In the genomic region with DNA sequence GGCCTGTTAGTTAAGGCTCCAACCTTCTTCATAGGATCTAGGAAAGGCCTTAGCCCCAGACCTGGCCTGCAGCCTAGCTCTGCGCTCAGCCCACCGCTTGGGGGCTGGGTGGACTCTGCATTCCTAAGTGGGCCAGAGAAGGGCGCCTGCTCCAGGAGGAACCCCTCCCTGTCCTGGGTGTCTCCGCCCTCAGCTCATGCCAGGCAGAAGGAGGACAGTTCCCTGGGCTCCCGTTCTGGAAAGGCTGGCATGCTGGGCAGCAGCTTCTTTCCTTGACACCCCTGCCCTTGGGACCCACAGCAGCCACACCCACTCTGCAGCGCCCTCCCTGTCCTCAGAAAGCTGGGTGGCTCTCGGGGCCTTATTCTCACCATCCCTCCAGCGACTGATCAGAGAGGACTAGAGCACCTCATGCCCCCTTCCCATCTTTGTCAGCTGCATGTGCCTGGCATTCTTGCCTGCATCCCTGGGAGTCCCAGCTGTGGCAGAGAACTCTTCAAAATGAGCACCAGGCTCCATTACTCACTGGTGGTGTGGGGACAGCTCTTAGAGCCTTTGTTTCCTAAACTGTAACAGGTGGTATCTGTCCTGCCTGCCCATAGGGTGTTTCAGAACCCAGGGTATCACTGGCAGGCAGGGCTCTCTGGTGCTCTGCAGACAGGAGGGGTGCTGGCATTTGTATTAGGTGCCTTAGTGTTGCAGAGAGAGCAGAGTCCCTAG, we compare ENCODE assay signal across 23 cellular contexts. TPM values are rescaled to one million over a fixed set of nuclear protein-coding genes. Genes with fewer than 3 reads are reported as not detected.
A peak's percentile ranks its signal among the peaks of the same experiment; 100 is the strongest.
DNase-seq lines count a peak whose midpoint lies in the region; ATAC-seq and TF ChIP-seq lines count a peak whose summit lies in the region.
"Had no signal": no experiment of that assay in that cellular context is flagged by ENCODE, and none has a peak within 500 bp of the region (broad histone marks: within the 10 kb centered on the region; RNA-seq: fewer than 3 reads in every experiment).

No MANE protein-coding gene starts in this region.

- no peak for TF ChIP-seq POLR2A in ovary (IDR thresholded peaks at IDR 0.05)

- DNase-seq in AG08395 (ENCODE audit: low spot score) (peak; percentile 36), RWPE1 (ENCODE audit: low spot score) (no peak), glutamatergic neuron (no peak), retinal pigment epithelial cell (ENCODE audit: low read depth) (no peak), chondrocyte (ENCODE audit: low spot score) (no peak), ovary (no peak)
- DNase-seq in effector memory CD8-positive, alpha-beta T cell, result no peak
- DNase-seq: activated CD4-positive, alpha-beta T cell treated with anti-CD3 and anti-CD28 coated beads, Interleukin-2, amount 10 ng/mL, durations not matched to agents 7 days and 5 days; Calu3; NCI-H1105 treated with DMSO at 0.1 percent for 48 hours; NCI-H2081 treated with DMSO at 0.1 percent for 48 hours; NCI-H510A; nephron progenitor cell; NK-92 treated with Interleukin-12 subunit alpha and Interleukin-12 subunit beta, amount 100 ng/mL, for 24 hours; stimulated activated CD4-positive, alpha-beta T cell treated with anti-CD3 and anti-CD28 coated beads, Interleukin-4, amount 100 ng/mL, for 4 hours; T-helper 17 cell had no signal

- H3K27me3 ChIP-seq in ovary, result no peaks in the 10 kb centered on the region
- H3K27me3 ChIP-seq: BLaER1 treated with 17β-estradiol and CSF1 and Interleukin-3, amounts not matched to agents 10 nM and 100 nM; upper lobe of left lung had no signal

- peaks cover 6% of the 10 kb centered on the region for H3K4me1 ChIP-seq in ovary (ENCODE audit: insufficient read depth)

- no peak for TF ChIP-seq EP300 in ovary (IDR thresholded peaks at IDR 0.05)

- peaks cover 10% of the 10 kb centered on the region for H3K27me3 Mint-ChIP-seq in glutamatergic neuron (ENCODE audit: unreplicated experiment)
- H3K27me3 Mint-ChIP-seq in effector memory CD8-positive, alpha-beta T cell, result no peaks in the 10 kb centered on the region
- H3K27me3 Mint-ChIP-seq in chondrocyte (ENCODE audit: low read depth), result no peaks in the 10 kb centered on the region
- H3K27me3 Mint-ChIP-seq: activated CD4-positive, alpha-beta T cell treated with anti-CD3 and anti-CD28 coated beads, Interleukin-2, amount 10 ng/mL, durations not matched to agents 7 days and 5 days; activated naive CD4-positive, alpha-beta T cell treated with anti-CD3 and anti-CD28 coated beads, Interleukin-2, amount 50 U/mL, for 24 hours; progenitor cell of endocrine pancreas; stimulated activated naive CD8-positive, alpha-beta T cell treated with anti-CD3 and anti-CD28 coated beads, Interleukin-15, Interleukin-2, amounts not matched to agents 100 ng/mL and 50 ng/mL, for 24 hours; T-helper 17 cell had no signal

- TF ChIP-seq CTCF in RWPE1 (conservative IDR thresholded peaks at IDR 0.05; ENCODE audit: low read depth) (no peak), glutamatergic neuron (IDR thresholded peaks at IDR 0.05; ENCODE audit: partially characterized antibody, unreplicated experiment) (no peak), retinal pigment epithelial cell (conservative IDR thresholded peaks at IDR 0.05; ENCODE audit: low read depth, low read length) (peak; percentile 19), chondrocyte (IDR thresholded peaks at IDR 0.05) (no peak), ovary (IDR thresholded peaks at IDR 0.05) (no peak)

- POLR2A ChIA-PET in RWPE1 (lab: Yijun Ruan, JAX; ENCODE audit: low non-redundant PET), result no interaction called here

- H3K4me3 Mint-ChIP-seq in glutamatergic neuron (ENCODE audit: unreplicated experiment) (no peak overlapping the region), chondrocyte (ENCODE audit: unreplicated experiment) (no peak overlapping the region)
- H3K4me3 Mint-ChIP-seq in effector memory CD8-positive, alpha-beta T cell, result no peak overlapping the region
- H3K4me3 Mint-ChIP-seq: activated CD4-positive, alpha-beta T cell treated with anti-CD3 and anti-CD28 coated beads, Interleukin-2, amount 10 ng/mL, durations not matched to agents 7 days and 5 days; activated naive CD4-positive, alpha-beta T cell treated with anti-CD3 and anti-CD28 coated beads, Interleukin-2, amount 50 U/mL, for 24 hours; nephron progenitor cell; stimulated activated naive CD8-positive, alpha-beta T cell treated with anti-CD3 and anti-CD28 coated beads, Interleukin-15, Interleukin-2, amounts not matched to agents 100 ng/mL and 50 ng/mL, for 24 hours; T-helper 17 cell had no signal

- CTCF ChIA-PET in RWPE1 (lab: Yijun Ruan, JAX), result interaction anchor here (0.9 to 2.2 kb wide), 6 partner anchors 33 to 350 kb away, joined by 3 to 15 read pairs (median 4); a partner anchor contains a TSS

- peaks cover 25% of the 10 kb centered on the region for H3K4me1 Mint-ChIP-seq in glutamatergic neuron (ENCODE audit: low read depth, unreplicated experiment)
- peaks cover 5 to 7% of the 10 kb centered on the region in 2 donors for H3K4me1 Mint-ChIP-seq in effector memory CD8-positive, alpha-beta T cell (ENCODE audit: low read depth in 2 of 2)
- peaks cover 20% of the 10 kb centered on the region for H3K4me1 Mint-ChIP-seq in chondrocyte (ENCODE audit: low read depth)
- H3K4me1 Mint-ChIP-seq: activated CD4-positive, alpha-beta T cell treated with anti-CD3 and anti-CD28 coated beads, Interleukin-2, amount 10 ng/mL, durations not matched to agents 7 days and 5 days had no signal

- H3K27ac ChIP-seq in RWPE1 (peak overlapping the region; percentile 38), ovary (no peak overlapping the region)
- H3K27ac ChIP-seq: A549 had no signal

- H3K9me3 ChIP-seq in ovary, result no peaks in the 10 kb centered on the region
- H3K9me3 ChIP-seq: A549; BLaER1 treated with 17β-estradiol and CSF1 and Interleukin-3, amounts not matched to agents 10 nM and 100 nM; upper lobe of left lung had no signal

- no peak for ATAC-seq in effector memory CD8-positive, alpha-beta T cell (replicated peaks)
- ATAC-seq in GM19467 (IDR thresholded peaks at IDR 0.05; ENCODE audit: unreplicated experiment), result no peak
- ATAC-seq: A549, T-helper 17 cell had no signal

- no peak overlapping the region for H3K4me3 ChIP-seq in retinal pigment epithelial cell (ENCODE audit: low read length)
- no peak overlapping the region for H3K4me3 ChIP-seq in ovary
- H3K4me3 ChIP-seq: A549; BLaER1 treated with 17β-estradiol and CSF1 and Interleukin-3, amounts not matched to agents 10 nM and 100 nM; upper lobe of left lung had no signal

- 60 to 75% (median 66%) methylated on average over 8 of the region's 8 CpGs for WGBS in ovary, 3 donors

- H3K27ac Mint-ChIP-seq in glutamatergic neuron (ENCODE audit: unreplicated experiment), result peak overlapping the region; percentile 100
- H3K27ac Mint-ChIP-seq in effector memory CD8-positive, alpha-beta T cell, result no peak overlapping the region
- H3K27ac Mint-ChIP-seq in chondrocyte (ENCODE audit: unreplicated experiment), result no peak overlapping the region
- H3K27ac Mint-ChIP-seq: activated CD4-positive, alpha-beta T cell treated with anti-CD3 and anti-CD28 coated beads, Interleukin-2, amount 10 ng/mL, durations not matched to agents 7 days and 5 days; activated naive CD4-positive, alpha-beta T cell treated with anti-CD3 and anti-CD28 coated beads, Interleukin-2, amount 50 U/mL, for 24 hours; nephron progenitor cell; progenitor cell of endocrine pancreas; stimulated activated naive CD8-positive, alpha-beta T cell treated with anti-CD3 and anti-CD28 coated beads, Interleukin-15, Interleukin-2, amounts not matched to agents 100 ng/mL and 50 ng/mL, for 24 hours; T-helper 17 cell had no signal

- H3K36me3 ChIP-seq in ovary, result no peaks in the 10 kb centered on the region

- H3K9me3 Mint-ChIP-seq in glutamatergic neuron (ENCODE audit: unreplicated experiment), result peaks cover 10% of the 10 kb centered on the region
- no peaks in the 10 kb centered on the region for H3K9me3 Mint-ChIP-seq in effector memory CD8-positive, alpha-beta T cell
- H3K9me3 Mint-ChIP-seq in chondrocyte (ENCODE audit: low read depth), result no peaks in the 10 kb centered on the region
- H3K9me3 Mint-ChIP-seq: activated CD4-positive, alpha-beta T cell treated with anti-CD3 and anti-CD28 coated beads, Interleukin-2, amount 10 ng/mL, durations not matched to agents 7 days and 5 days; activated naive CD4-positive, alpha-beta T cell treated with anti-CD3 and anti-CD28 coated beads, Interleukin-2, amount 50 U/mL, for 24 hours; nephron progenitor cell; stimulated activated naive CD8-positive, alpha-beta T cell treated with anti-CD3 and anti-CD28 coated beads, Interleukin-15, Interleukin-2, amounts not matched to agents 100 ng/mL and 50 ng/mL, for 24 hours had no signal

- intact Hi-C loops in ovary (cut with DNase I), result loop anchor here in 3 of 4 donors (5.0 to 10.0 kb wide), 3 partner anchors 50 to 257 kb away; a partner anchor contains a TSS

- H3K36me3 Mint-ChIP-seq in glutamatergic neuron (ENCODE audit: unreplicated experiment), result no peaks in the 10 kb centered on the region
- peaks cover 3% of the 10 kb centered on the region for H3K36me3 Mint-ChIP-seq in effector memory CD8-positive, alpha-beta T cell (ENCODE audit: insufficient read depth)
- H3K36me3 Mint-ChIP-seq in chondrocyte (ENCODE audit: low read depth), result peaks cover 10% of the 10 kb centered on the region
- H3K36me3 Mint-ChIP-seq: activated naive CD4-positive, alpha-beta T cell treated with anti-CD3 and anti-CD28 coated beads, Interleukin-2, amount 50 U/mL, for 24 hours had no signal

RNA-seq across cellular contexts. Expression of a gene that starts 20.3 kb away (rescaled TPM):
- total RNA-seq in glutamatergic neuron (ENCODE audit: unreplicated experiment) (0.29 TPM), chondrocyte (1.6 to 1.7 TPM in 2 of 3 replicates, not detected in the other), ovary (100 to 1,000 TPM in 1 of 7 donors, 10 to 100 TPM in 6; 11.3 to 109 (median 41.3) TPM)
- 1 to 10 TPM; 6.6 to 6.7 TPM for polyA plus RNA-seq in ovary

RNA-seq across cellular contexts. Expression of a gene that starts 51.9 kb away (rescaled TPM):
- total RNA-seq in glutamatergic neuron (ENCODE audit: unreplicated experiment) (9.6 TPM), chondrocyte (2.8 to 5.5 TPM (median 4.8 TPM) in 3 replicates), ovary (1 to 10 TPM in 6 of 7 donors, under 1 TPM in 1; 0.48 to 4.4 (median 1.9) TPM)
- polyA plus RNA-seq in ovary, result under 1 TPM; 0.40 to 0.77 TPM
